12 cellular contexts compared by ENCODE assay signal in genomic region chr4:52660643-52661042, GRCh38. TPM values are rescaled to one million over a fixed set of nuclear protein-coding genes. Genes with fewer than 3 reads are reported as not detected.
A peak's percentile ranks its signal among the peaks of the same experiment; 100 is the strongest.
DNase-seq lines count a peak whose midpoint lies in the region; ATAC-seq, FAIRE-seq and TF ChIP-seq lines count a peak whose summit lies in the region.
"Had no signal": no experiment of that assay in that cellular context is flagged by ENCODE, and none has a peak within 500 bp of the region (broad histone marks: within the 10 kb centered on the region; RNA-seq: fewer than 3 reads in every experiment).

No MANE protein-coding gene starts in this region.

- RAD21 ChIA-PET in HCT116 (lab: Charles Lee; ENCODE audit: low non-redundant PET in 1 of 2, low total read pairs in 2 of 2, uncharacterized antibody in 2 of 2, unreplicated experiment in 2 of 2): interaction anchor here in 1 of 2 experiments (0.6 kb wide), 1 partner anchor 30 kb away, joined by 3 read pairs; no protein-coding TSS in a partner anchor

- peak overlapping the region; percentile 83 for H3K4me2 ChIP-seq in HCT116 (ENCODE audit: low read length)

- intact Hi-C loops in CD4-positive, alpha-beta T cell (cut with DNase I, micrococcal nuclease): loop anchor here (2.0 to 10.0 kb wide), 2 partner anchors 50 to 116 kb away; no protein-coding TSS in a partner anchor
- intact Hi-C loops in HCT116 (cut with micrococcal nuclease): loop anchor here (2.0 kb wide), 1 partner anchor 52 kb away; no protein-coding TSS in a partner anchor

- peaks cover 29% of the 10 kb centered on the region for H3K79me2 ChIP-seq in HCT116 (ENCODE audit: insufficient read depth, low read length)

- peaks cover 19 to 49% of the 10 kb centered on the region in 2 experiments for H3K4me1 ChIP-seq in HCT116 (ENCODE audit: control insufficient read depth in 1 of 2, insufficient read depth in 2 of 2, low read length in 2 of 2)

- no peak overlapping the region for H2AFZ ChIP-seq in HCT116 (ENCODE audit: low read depth, low read length, poor library complexity, severe bottlenecking)

- no peaks in the 10 kb centered on the region for H3K27me3 ChIP-seq in CD4-positive, alpha-beta T cell (ENCODE audit: control insufficient read depth, insufficient read depth, low read length)
- no peaks in the 10 kb centered on the region for H3K27me3 ChIP-seq in HCT116 (ENCODE audit: insufficient read depth, low read length)
- H3K27me3 ChIP-seq: body of pancreas, pancreas had no signal

- no peak for TF ChIP-seq CTCF in CD4-positive, alpha-beta T cell (IDR thresholded peaks at IDR 0.05)
- TF ChIP-seq CTCF in HCT116 (IDR thresholded peaks at IDR 0.05 in 2 of 3, conservative IDR thresholded peaks at IDR 0.05 in 1 of 3; ENCODE audit: borderline replicate concordance in 1 of 3, insufficient read depth in 1 of 3, low read depth in 2 of 3, low read length in 2 of 3): no peak
- TF ChIP-seq CTCF in mesothelial cell of epicardium (IDR thresholded peaks at IDR 0.05; ENCODE audit: unreplicated experiment): no peak
- no peak for TF ChIP-seq CTCF in D721Med (IDR thresholded peaks at IDR 0.05; ENCODE audit: insufficient read depth, missing control alignments)

- peak overlapping the region in 1 of 2 experiments; percentile 75; a peak in 2 of 4 replicates for H3K4me3 ChIP-seq in HCT116 (replicated peaks in 1 of 2; ENCODE audit: low read depth in 1 of 2, low read length in 2 of 2)

- H3K4me1 Mint-ChIP-seq in CD4-positive, alpha-beta T cell (ENCODE audit: low read depth): peaks cover 30% of the 10 kb centered on the region
- H3K4me1 Mint-ChIP-seq in activated naive CD8-positive, alpha-beta T cell treated with anti-CD3 and anti-CD28 coated beads for 36 hours: peaks cover 15% of the 10 kb centered on the region
- peaks cover 35% of the 10 kb centered on the region for H3K4me1 Mint-ChIP-seq in mesothelial cell of epicardium

- H3K9me2 ChIP-seq in HCT116 (ENCODE audit: insufficient read depth): no peaks in the 10 kb centered on the region

- no peaks in the 10 kb centered on the region for H3K9me3 Mint-ChIP-seq in CD4-positive, alpha-beta T cell
- no peaks in the 10 kb centered on the region for H3K9me3 Mint-ChIP-seq in activated naive CD8-positive, alpha-beta T cell treated with anti-CD3 and anti-CD28 coated beads for 36 hours
- H3K9me3 Mint-ChIP-seq in mesothelial cell of epicardium: peaks cover 15% of the 10 kb centered on the region

- no peak overlapping the region for H3K27ac Mint-ChIP-seq in CD4-positive, alpha-beta T cell
- H3K27ac Mint-ChIP-seq in activated naive CD8-positive, alpha-beta T cell treated with anti-CD3 and anti-CD28 coated beads for 36 hours: no peak overlapping the region
- no peak overlapping the region for H3K27ac Mint-ChIP-seq in mesothelial cell of epicardium

- H3K9ac ChIP-seq in HCT116 (ENCODE audit: low read length): no peak overlapping the region

- peaks cover 28% of the 10 kb centered on the region for H3K27me3 Mint-ChIP-seq in CD4-positive, alpha-beta T cell
- H3K27me3 Mint-ChIP-seq in activated naive CD8-positive, alpha-beta T cell treated with anti-CD3 and anti-CD28 coated beads for 36 hours: peaks cover 46% of the 10 kb centered on the region
- no peaks in the 10 kb centered on the region for H3K27me3 Mint-ChIP-seq in mesothelial cell of epicardium (ENCODE audit: low read depth)

- BruUV-seq in HCT116 (replicated peaks; lab: Mats Ljungman, UMichigan): no TSS peak

- no peak overlapping the region for H3K27ac ChIP-seq in CD4-positive, alpha-beta T cell (ENCODE audit: low read depth, low read length)
- H3K27ac ChIP-seq in HCT116 (ENCODE audit: low read depth, low read length): no peak overlapping the region

- CTCF ChIA-PET in CD4-positive, alpha-beta T cell (lab: Charles Lee): no interaction called here
- CTCF ChIA-PET in HCT116 (lab: Charles Lee): no interaction called here

- no peak for FAIRE-seq in D721Med (lab: Jason Lieb, UNC)
- FAIRE-seq: pancreas had no signal

- POLR2A ChIA-PET in CD4-positive, alpha-beta T cell (lab: Charles Lee): interaction anchor here (0.6 to 1.5 kb wide), 3 partner anchors 51 to 461 kb away, joined by 3 read pairs; no protein-coding TSS in a partner anchor
- POLR2A ChIA-PET in HCT116 (lab: Charles Lee): no interaction called here

- peak overlapping the region; percentile 64 for H3K4me3 Mint-ChIP-seq in CD4-positive, alpha-beta T cell
- H3K4me3 Mint-ChIP-seq in activated naive CD8-positive, alpha-beta T cell treated with anti-CD3 and anti-CD28 coated beads for 36 hours: peak overlapping the region; percentile 42
- peak overlapping the region; percentile 85 for H3K4me3 Mint-ChIP-seq in mesothelial cell of epicardium

- no peaks in the 10 kb centered on the region for H3K9me3 ChIP-seq in CD4-positive, alpha-beta T cell (ENCODE audit: control insufficient read depth, low read length)
- no peaks in the 10 kb centered on the region for H3K9me3 ChIP-seq in HCT116 (ENCODE audit: control insufficient read depth in 1 of 2, insufficient read depth in 1 of 2, low read depth in 1 of 2, low read length in 2 of 2)
- H3K9me3 ChIP-seq: body of pancreas, pancreas had no signal

- DNase-seq in CD4-positive, alpha-beta T cell: no peak
- DNase-seq in HCT116 (ENCODE audit: low read depth, low spot score): no peak
- no peak for DNase-seq in activated naive CD8-positive, alpha-beta T cell treated with anti-CD3 and anti-CD28 coated beads for 36 hours
- no peak for DNase-seq in mesothelial cell of epicardium (ENCODE audit: low spot score in 2 of 2, unreplicated experiment in 2 of 2)
- DNase-seq in dermis blood vessel endothelial cell: no peak
- no peak for DNase-seq in D721Med (ENCODE audit: insufficient read length, low spot score)
- DNase-seq: activated CD4-positive, alpha-beta T cell treated with anti-CD3 and anti-CD28 coated beads, Interleukin-2, amount 50 U/mL, for 1 hour; body of pancreas; pancreas; SIG-M5; stimulated activated CD4-positive, alpha-beta T cell treated with anti-CD3 and anti-CD28 coated beads, Interleukin-1b, Interleukin-23, amount 100 ng/mL, for 48 hours had no signal

- TF ChIP-seq POLR2A in HCT116 (IDR thresholded peaks at IDR 0.05; ENCODE audit: borderline replicate concordance, extremely low read depth, insufficient read depth, insufficient read length): no peak

- no peak for TF ChIP-seq RAD21 in HCT116 (IDR thresholded peaks at IDR 0.05; ENCODE audit: low read depth)

- H3K36me3 Mint-ChIP-seq in CD4-positive, alpha-beta T cell (ENCODE audit: low read depth): peaks cover 4% of the 10 kb centered on the region
- H3K36me3 Mint-ChIP-seq in activated naive CD8-positive, alpha-beta T cell treated with anti-CD3 and anti-CD28 coated beads for 36 hours: peaks cover 16% of the 10 kb centered on the region
- peaks cover 17% of the 10 kb centered on the region for H3K36me3 Mint-ChIP-seq in mesothelial cell of epicardium

- H3K36me3 ChIP-seq in HCT116 (ENCODE audit: control insufficient read depth in 1 of 2, insufficient read depth in 2 of 2, low read length in 2 of 2): no peaks in the 10 kb centered on the region
- H3K36me3 ChIP-seq: pancreas had no signal

- no peaks in the 10 kb centered on the region for H4K20me1 ChIP-seq in HCT116 (ENCODE audit: insufficient read depth)

- ATAC-seq in CD4-positive, alpha-beta T cell (ENCODE audit: poor library complexity): no peak
- no peak for ATAC-seq in HCT116
- no peak for ATAC-seq in GM21360 (IDR thresholded peaks at IDR 0.05; ENCODE audit: unreplicated experiment)

TF ChIP-seq in HCT116, 20 proteins besides CTCF, POLR2A, EP300 and RAD21 (continues in another document):
- TF ChIP-seq ELF1 (IDR thresholded peaks at IDR 0.05; ENCODE audit: borderline replicate concordance, low read depth) (no peak), EZH2phosphoT487 (IDR thresholded peaks at IDR 0.05; ENCODE audit: borderline replicate concordance) (no peak), CEBPB (IDR thresholded peaks at IDR 0.05; ENCODE audit: low read depth) (no peak), REST (IDR thresholded peaks at IDR 0.05; ENCODE audit: low read depth) (no peak), SIN3A (IDR thresholded peaks at IDR 0.05; ENCODE audit: low read depth) (no peak), EZH2 (IDR thresholded peaks at IDR 0.05) (no peak), JUND (IDR thresholded peaks at IDR 0.05) (no peak), EGR1 (IDR thresholded peaks at IDR 0.05; ENCODE audit: low read depth) (no peak), ZNF274 (IDR thresholded peaks at IDR 0.05; ENCODE audit: low read depth, low read length) (no peak), YY1 (IDR thresholded peaks at IDR 0.05; ENCODE audit: extremely low read depth, insufficient replicate concordance, low read depth, low read length) (no peak), TCF7L2 (IDR thresholded peaks at IDR 0.05; ENCODE audit: borderline replicate concordance, extremely low read depth, insufficient read depth, insufficient read length) (no peak), CBX3 (IDR thresholded peaks at IDR 0.05; ENCODE audit: low read depth) (no peak)

RNA-seq across cellular contexts. Expression of gene USP46, which starts 1.5 kb away (rescaled TPM):
- total RNA-seq in CD4-positive, alpha-beta T cell: 10 to 100 TPM in 1 of 2 experiments, 1 to 10 TPM in 1; 6.8 to 10.5 TPM
- total RNA-seq in HCT116 (2021; ENCODE audit: unreplicated experiment) (36.6 TPM), mesothelial cell of epicardium (39.2 to 43.1 TPM (median 40.8 TPM) in 3 replicates), dermis blood vessel endothelial cell (15.3 and 18.5 TPM in 2 replicates)
- 10.7 and 12.6 TPM in 2 replicates for polyA plus RNA-seq in HCT116 (2012)
- 1 to 10 TPM; 6.1 TPM for total RNA-seq in activated naive CD8-positive, alpha-beta T cell treated with anti-CD3 and anti-CD28 coated beads for 36 hours
